Comparison of ENCODE assay signal across 26 cellular contexts in genomic region chr7:70230761-70231160, GRCh38.
"Had no signal": no experiment of that assay in that cellular context is flagged by ENCODE, and none has a peak within 500 bp of the region (broad histone marks: within the 10 kb centered on the region; RNA-seq: fewer than 3 reads in every experiment).

No MANE protein-coding gene starts in this region.

- H3K9me3 ChIP-seq: suprapubic skin, testis, thyroid gland had no signal

- H3K36me3 ChIP-seq: stomach, suprapubic skin, thoracic aorta, thyroid gland, tibial artery, tibial nerve, transverse colon, upper lobe of left lung, upper lobe of right lung, uterus had no signal

- H3K4me3 ChIP-seq: stomach, suprapubic skin, testis, thoracic aorta, thyroid gland, tibial artery, tibial nerve, transverse colon, upper lobe of left lung, upper lobe of right lung, uterus, vagina had no signal

- H3K27ac ChIP-seq: stomach, suprapubic skin, testis, thoracic aorta, thyroid gland, tibial artery, tibial nerve, transverse colon, upper lobe of left lung, upper lobe of right lung, uterus, vagina had no signal

- DNase-seq: stimulated activated CD4-positive, alpha-beta T cell treated with anti-CD3 and anti-CD28 coated beads, Interleukin-2, amount 100 ng/mL, for 48 hours; stimulated activated CD4-positive, alpha-beta T cell treated with anti-CD3 and anti-CD28 coated beads, Interleukin-4, amount 100 ng/mL, for 1 hour; stimulated activated CD4-positive, alpha-beta T cell treated with anti-CD3 and anti-CD28 coated beads, Interleukin-4, amount 100 ng/mL, for 24 hours; stimulated activated CD4-positive, alpha-beta T cell treated with anti-CD3 and anti-CD28 coated beads, Interleukin-4, amount 100 ng/mL, for 4 hours; stimulated activated CD8-positive, alpha-beta memory T cell treated with anti-CD3 and anti-CD28 coated beads, Interleukin-4, amount 100 ng/mL, for 48 hours; stimulated activated naive B cell treated with anti-CD40 and anti-IgM and Interleukin-4, amounts not matched to agents 10 μg/mL and 1 μg/mL and 100 μg/mL, for 72 hours; stimulated activated naive CD4-positive, alpha-beta T cell; stimulated activated naive CD4-positive, alpha-beta T cell treated with Interleukin-2 at 50 U/mL for 16 hours; stimulated activated naive CD8-positive, alpha-beta T cell treated with anti-CD3 and anti-CD28 coated beads, Interleukin-15, amount 100 ng/mL, for 72 hours; stimulated activated naive CD8-positive, alpha-beta T cell treated with anti-CD3 and anti-CD28 coated beads, Interleukin-15, Interleukin-2, amounts not matched to agents 100 U/mL and 50 U/mL, for 24 hours; stomach; substantia nigra; testis; thyroid gland; tibial artery; transverse colon; trophoblast cell; upper lobe of left lung; upper lobe of right lung; uterus had no signal

- H3K27me3 ChIP-seq: stomach, suprapubic skin, testis, thyroid gland, tibial artery, tibial nerve, transverse colon, upper lobe of left lung, upper lobe of right lung, uterus, vagina had no signal

- ATAC-seq: stimulated activated effector memory CD8-positive, alpha-beta T cell treated with anti-CD3 and anti-CD28 coated beads, Interleukin-12 subunit alpha, Interleukin-12 subunit beta, amount 100 ng/mL, for 72 hours; stimulated activated memory B cell treated with anti-CD40 and anti-IgM and Interleukin-4, amounts not matched to agents 10 μg/mL and 1 μg/mL and 100 μg/mL, for 72 hours; stimulated activated naive B cell treated with anti-CD40 and anti-IgM and Interleukin-4, amounts not matched to agents 10 μg/mL and 1 μg/mL and 100 μg/mL, for 72 hours; stimulated activated naive CD8-positive, alpha-beta T cell treated with anti-CD3 and anti-CD28 coated beads, Interleukin-15, amount 100 ng/mL, for 72 hours; stimulated activated naive CD8-positive, alpha-beta T cell treated with anti-CD3 and anti-CD28 coated beads, Interleukin-15, Interleukin-2, amounts not matched to agents 100 U/mL and 50 U/mL, for 24 hours; upper lobe of right lung had no signal

- H3K4me1 ChIP-seq: stomach, suprapubic skin, testis, thyroid gland, tibial artery, tibial nerve, transverse colon, upper lobe of left lung, upper lobe of right lung, uterus, vagina had no signal
